In genomic region chr5:136242136-136242535, GRCh38 we compare ENCODE assay signal across 1 cellular context.
TF ChIP-seq lines count a peak whose summit lies in the region.

No MANE protein-coding gene starts in this region.

TF ChIP-seq in HepG2, 621 proteins besides CTCF, POLR2A, EP300 and RAD21 (continued from another document):
- TF ChIP-seq, protein P1, sequence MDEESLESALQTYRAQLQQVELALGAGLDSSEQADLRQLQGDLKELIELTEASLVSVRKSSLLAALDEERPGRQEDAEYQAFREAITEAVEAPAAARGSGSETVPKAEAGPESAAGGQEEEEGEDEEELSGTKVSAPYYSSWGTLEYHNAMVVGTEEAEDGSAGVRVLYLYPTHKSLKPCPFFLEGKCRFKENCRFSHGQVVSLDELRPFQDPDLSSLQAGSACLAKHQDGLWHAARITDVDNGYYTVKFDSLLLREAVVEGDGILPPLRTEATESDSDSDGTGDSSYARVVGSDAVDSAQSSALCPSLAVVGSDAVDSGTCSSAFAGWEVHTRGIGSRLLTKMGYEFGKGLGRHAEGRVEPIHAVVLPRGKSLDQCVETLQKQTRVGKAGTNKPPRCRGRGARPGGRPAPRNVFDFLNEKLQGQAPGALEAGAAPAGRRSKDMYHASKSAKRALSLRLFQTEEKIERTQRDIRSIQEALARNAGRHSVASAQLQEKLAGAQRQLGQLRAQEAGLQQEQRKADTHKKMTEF (CRISPR knock-in tag; IDR thresholded peaks at IDR 0.05): no peak
- TF ChIP-seq RBM39 (IDR thresholded peaks at IDR 0.05; ENCODE audit: low read depth, low read length, poor library complexity, severe bottlenecking) (no peak), ZC3H4 (CRISPR knock-in tag; IDR thresholded peaks at IDR 0.05; ENCODE audit: borderline replicate concordance) (no peak), TRIM22 (IDR thresholded peaks at IDR 0.05) (no peak)
